1 cellular context compared by ENCODE assay signal in genomic region chr18:49561377-49562193, GRCh38.
A peak's percentile ranks its signal among the peaks of the same experiment; 100 is the strongest.
TF ChIP-seq lines count a peak whose summit lies in the region.

TSS of gene LIPG (plus strand) at chr18:49562057. CDS start at chr18:49562309, 252 bp downstream.

TF ChIP-seq in WTC11, 78 proteins besides CTCF, POLR2A, EP300 and RAD21 (continued from another document and continues in another):
- TF ChIP-seq KAT7 (CRISPR knock-in tag; IDR thresholded peaks at IDR 0.05; ENCODE audit: borderline replicate concordance) (peak; percentile 72; the same call in 1 of the 2 replicates), ZNF425 (CRISPR knock-in tag; conservative IDR thresholded peaks at IDR 0.05) (no peak), FOXK1 (CRISPR knock-in tag; IDR thresholded peaks at IDR 0.05) (peak; percentile 16; the same call in 1 of the 2 replicates), AR (CRISPR knock-in tag; IDR thresholded peaks at IDR 0.05) (no peak), CBFB (CRISPR knock-in tag; IDR thresholded peaks at IDR 0.05; ENCODE audit: low read depth) (no peak), USF1 (CRISPR knock-in tag; IDR thresholded peaks at IDR 0.05) (peak; percentile 76; the same call in 1 of the 2 replicates), ATF3 (CRISPR knock-in tag; conservative IDR thresholded peaks at IDR 0.05) (no peak), JUN (CRISPR knock-in tag; IDR thresholded peaks at IDR 0.05) (no peak), RELA (CRISPR knock-in tag; IDR thresholded peaks at IDR 0.05; ENCODE audit: borderline replicate concordance) (no peak), CREM (CRISPR knock-in tag; IDR thresholded peaks at IDR 0.05) (peak; percentile 69; the same call in 1 of the 2 replicates), ZNF263 (CRISPR knock-in tag; IDR thresholded peaks at IDR 0.05; ENCODE audit: low read depth) (peak; percentile 40), GABPB1 (CRISPR knock-in tag; IDR thresholded peaks at IDR 0.05) (no peak), ZNF121 (CRISPR knock-in tag; IDR thresholded peaks at IDR 0.05) (no peak), ETV6 (CRISPR knock-in tag; IDR thresholded peaks at IDR 0.05) (peak; percentile 95), ZNF281 (CRISPR knock-in tag; IDR thresholded peaks at IDR 0.05) (no peak; the same call in 1 of the 2 replicates), ATF1 (CRISPR knock-in tag; IDR thresholded peaks at IDR 0.05) (no peak; the same call in 1 of the 2 replicates), ZNF512 (CRISPR knock-in tag; IDR thresholded peaks at IDR 0.05; ENCODE audit: borderline replicate concordance) (no peak), MXD4 (CRISPR knock-in tag; IDR thresholded peaks at IDR 0.05; ENCODE audit: borderline replicate concordance) (no peak), GRHL2 (CRISPR knock-in tag; IDR thresholded peaks at IDR 0.05; ENCODE audit: insufficient replicate concordance, severe bottlenecking) (no peak), E2F4 (CRISPR knock-in tag; IDR thresholded peaks at IDR 0.05; ENCODE audit: borderline replicate concordance, low read depth) (peak; percentile 20; the same call in 1 of the 2 replicates), NR3C1 (CRISPR knock-in tag; conservative IDR thresholded peaks at IDR 0.05; ENCODE audit: low read depth) (0 out of 2 replicates have a peak, but pooled peaks have one; percentile 70), ERG (CRISPR knock-in tag; IDR thresholded peaks at IDR 0.05) (no peak; the same call in 1 of the 2 replicates), ARID4B (CRISPR knock-in tag; IDR thresholded peaks at IDR 0.05; ENCODE audit: borderline replicate concordance) (peak; percentile 67), PREB (CRISPR knock-in tag; IDR thresholded peaks at IDR 0.05; ENCODE audit: borderline replicate concordance) (peak; percentile 81; the same call in 1 of the 2 replicates), IRF2 (CRISPR knock-in tag; IDR thresholded peaks at IDR 0.05; ENCODE audit: borderline replicate concordance, low read depth) (no peak), E2F5 (CRISPR knock-in tag; IDR thresholded peaks at IDR 0.05) (no peak; the same call in 1 of the 2 replicates), NR1H2 (CRISPR knock-in tag; IDR thresholded peaks at IDR 0.05) (peak; percentile 69; the same call in 1 of the 2 replicates), NR2C2 (CRISPR knock-in tag; IDR thresholded peaks at IDR 0.05) (no peak), TEAD1 (CRISPR knock-in tag; IDR thresholded peaks at IDR 0.05) (0 out of 2 replicates have a peak, but pooled peaks have one; percentile 32), SP1 (CRISPR knock-in tag; conservative IDR thresholded peaks at IDR 0.05) (no peak; the same call in 1 of the 2 replicates), NFE2L1 (CRISPR knock-in tag; IDR thresholded peaks at IDR 0.05) (peak; percentile 71), TCF7 (CRISPR knock-in tag; IDR thresholded peaks at IDR 0.05; ENCODE audit: low read depth) (no peak), HMGXB4 (CRISPR knock-in tag; IDR thresholded peaks at IDR 0.05) (peak; percentile 44; the same call in 1 of the 2 replicates)
